ENCODE assay signal across 8 cellular contexts in the genomic region with DNA sequence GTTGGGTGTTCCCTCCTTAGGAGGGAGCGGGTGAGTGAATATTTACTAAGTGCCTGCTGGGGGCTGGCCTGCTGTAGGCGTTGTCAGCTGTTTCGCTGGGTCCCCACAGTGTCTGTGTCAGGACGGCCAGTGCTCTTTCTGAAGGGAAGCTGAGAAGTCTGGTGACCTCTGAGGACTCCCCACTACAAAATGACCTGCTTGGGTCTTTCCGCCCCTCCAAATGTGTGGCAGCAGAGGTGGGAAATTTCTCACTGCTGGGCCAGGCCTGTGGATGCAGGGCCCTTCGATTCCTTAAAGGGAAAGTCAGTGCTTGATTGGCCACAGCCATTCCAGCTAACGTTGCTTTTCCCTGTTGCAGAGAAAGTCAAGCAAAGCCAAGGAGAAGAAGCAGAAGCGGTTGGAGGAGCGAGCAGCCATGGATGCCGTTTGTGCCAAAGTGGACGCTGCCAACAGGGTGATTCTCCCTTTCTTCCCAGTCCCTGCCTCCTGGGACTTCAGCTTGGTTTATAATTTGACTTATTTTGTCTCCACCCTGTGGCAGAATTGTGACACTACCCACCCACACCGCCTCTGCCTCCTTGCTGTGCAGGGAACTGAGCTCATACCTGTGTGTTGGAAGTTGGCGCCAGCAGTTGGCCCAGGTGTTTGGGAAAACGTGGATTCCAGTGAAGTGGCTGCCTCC. TPM values are rescaled to one million over a fixed set of nuclear protein-coding genes. Genes with fewer than 3 reads are reported as not detected.
A peak's percentile ranks its signal among the peaks of the same experiment; 100 is the strongest.
DNase-seq lines count a peak whose midpoint lies in the region; ATAC-seq and FAIRE-seq lines count a peak whose summit lies in the region.

No MANE protein-coding gene starts in this region.

- FAIRE-seq in frontal cortex (lab: Jason Lieb, UNC) (no peak), urothelium cell line (lab: Jason Lieb, UNC) (no peak)

- in situ Hi-C loops in KBM-7 (cut with MboI; ENCODE audit: low pct_unique_long_range_greater_than_20kb, low sequenced_read_pairs) = no loop called here

- peak; percentile 65 for DNase-seq in DMS153 (lab: John Stamatoyannopoulos, UW)
- peak; percentile 74 for DNase-seq in KBM-7
- DNase-seq in RKO (ENCODE audit: low spot score) = peak; percentile 70
- peak; percentile 54 for DNase-seq in activated naive CD4-positive, alpha-beta T cell treated with Interleukin-2 at 50 U/mL for 16 hours
- DNase-seq in frontal cortex (ENCODE audit: low spot score in 2 of 2) = peak; percentile 73 to 81
- DNase-seq in non-pigmented ciliary epithelial cell (ENCODE audit: low read depth) = peak; percentile 19
- DNase-seq in urothelium cell line (ENCODE audit: low spot score) = peak; percentile 70

- ATAC-seq in GM21528 (IDR thresholded peaks at IDR 0.05; ENCODE audit: low FRiP score, unreplicated experiment) = no peak

RNA-seq across cellular contexts. Expression of a gene that starts 6.8 kb away (rescaled TPM):
- total RNA-seq in frontal cortex = 11.4 TPM

RNA-seq across cellular contexts. Expression of a gene that starts 28.7 kb away (rescaled TPM):
- total RNA-seq in frontal cortex = 14.3 TPM

RNA-seq across cellular contexts. Expression of a gene that starts 28.8 kb away (rescaled TPM):
- total RNA-seq in frontal cortex = 238 TPM

RNA-seq across cellular contexts. Expression of a gene that starts 40.6 kb away (rescaled TPM):
- 31.4 TPM for total RNA-seq in frontal cortex

Comparison
In these comparisons a context has a peak if more than half of its experiments do, and no peak if none do; other contexts are left out.
1. DNase-seq: peak in every context shown above with its lines; median percentile 77 in frontal cortex; 74 in KBM-7; 70 in RKO; 70 in urothelium cell line; 65 in DMS153; 54 in activated naive CD4-positive, alpha-beta T cell treated with Interleukin-2 at 50 U/mL for 16 hours; 19 in non-pigmented ciliary epithelial cell.